ENCODE assay signal across 8 cellular contexts in the genomic region with DNA sequence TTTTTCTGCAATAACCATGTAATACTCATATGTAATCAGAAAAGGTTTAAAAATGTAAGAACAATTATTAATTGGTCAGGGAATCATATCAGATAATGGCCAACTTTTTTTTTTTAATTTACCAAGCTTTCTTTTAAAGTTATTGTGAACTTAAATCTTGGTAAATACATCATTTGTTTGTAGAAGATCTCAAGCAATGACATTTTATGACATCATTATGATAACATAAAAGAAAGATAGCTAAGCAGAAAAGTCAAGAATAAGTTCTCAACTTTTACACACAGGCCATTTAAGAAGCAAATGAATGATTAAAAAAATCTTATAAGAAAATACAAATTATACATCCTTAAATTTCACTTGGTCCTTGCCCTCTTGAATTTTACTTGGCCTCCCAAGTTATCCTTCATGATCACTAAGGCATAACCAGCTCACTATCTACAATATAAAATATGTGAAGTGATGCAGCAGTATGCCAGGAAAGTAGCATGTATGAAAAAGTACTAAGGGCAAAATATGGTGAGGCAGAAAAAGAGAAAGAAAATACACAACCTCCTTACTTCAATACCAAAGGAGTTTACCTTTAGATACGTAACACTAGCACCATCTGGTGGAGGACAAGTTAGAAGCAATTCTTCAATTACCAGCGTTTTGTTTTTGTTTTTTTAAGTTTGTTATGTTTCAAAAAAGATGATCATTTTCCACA.
DNase-seq lines count a peak whose midpoint lies in the region; ATAC-seq and TF ChIP-seq lines count a peak whose summit lies in the region.

No MANE protein-coding gene starts in this region.

- H3K4me1 ChIP-seq in cardiac muscle cell (ENCODE audit: low read depth) (no peaks in the 10 kb centered on the region), RWPE2 (ENCODE audit: insufficient read depth, poor library complexity, severe bottlenecking) (no peaks in the 10 kb centered on the region), esophagus muscularis mucosa (no peaks in the 10 kb centered on the region), osteoblast (ENCODE audit: insufficient read depth, low read length) (peaks cover 13% of the 10 kb centered on the region)

- TF ChIP-seq EP300 in esophagus muscularis mucosa (IDR thresholded peaks at IDR 0.05) = no peak

- H3K79me2 ChIP-seq in osteoblast (ENCODE audit: insufficient read depth, low read length) = no peaks in the 10 kb centered on the region

- TF ChIP-seq POLR2A in esophagus muscularis mucosa (IDR thresholded peaks at IDR 0.05; ENCODE audit: low read depth) = no peak

- H3K36me3 ChIP-seq in cardiac muscle cell (no peaks in the 10 kb centered on the region), RWPE2 (ENCODE audit: low read depth) (peaks cover 11% of the 10 kb centered on the region; the same call in 1 of the 2 replicates), esophagus muscularis mucosa (peaks cover 0 to 4% (median 0%) of the 10 kb centered on the region in 4 donors), osteoblast (ENCODE audit: insufficient read depth, low read length) (no peaks in the 10 kb centered on the region)

- H3K4me3 ChIP-seq in cardiac muscle cell (no peak overlapping the region), RWPE2 (ENCODE audit: severe bottlenecking) (no peak overlapping the region), esophagus muscularis mucosa (no peak overlapping the region), osteoblast (ENCODE audit: insufficient read depth, low read length) (no peak overlapping the region)

- H4K20me1 ChIP-seq in osteoblast (ENCODE audit: insufficient read depth, low read length) = no peaks in the 10 kb centered on the region

- H3K4me2 ChIP-seq in osteoblast (ENCODE audit: insufficient read depth, low read length) = no peak overlapping the region

- intact Hi-C loops in Right ventricle myocardium superior (cut with DNase I) = loop anchor here (2.0 kb wide), 1 partner anchor 514 kb away; no protein-coding TSS in a partner anchor
- intact Hi-C loops in esophagus muscularis mucosa (cut with DNase I) = loop anchor here (2.0 kb wide), 1 partner anchor 514 kb away; no protein-coding TSS in a partner anchor

- H3K27ac ChIP-seq in cardiac muscle cell = no peak overlapping the region
- no peak overlapping the region for H3K27ac ChIP-seq in RWPE2 (ENCODE audit: poor library complexity, severe bottlenecking)
- H3K27ac ChIP-seq in esophagus muscularis mucosa (replicated peaks in 1 of 4) = no peak overlapping the region
- H3K27ac ChIP-seq in osteoblast (ENCODE audit: low read depth, low read length) = peak overlapping the region; percentile 56

- H2AFZ ChIP-seq in osteoblast (ENCODE audit: low read length) = no peak overlapping the region

- H3K27me3 ChIP-seq in cardiac muscle cell (no peaks in the 10 kb centered on the region), RWPE2 (ENCODE audit: insufficient read depth, poor library complexity, severe bottlenecking) (no peaks in the 10 kb centered on the region), esophagus muscularis mucosa (no peaks in the 10 kb centered on the region), osteoblast (ENCODE audit: insufficient read depth, low read length) (no peaks in the 10 kb centered on the region)

- ATAC-seq in Right ventricle myocardium superior (ENCODE audit: poor library complexity) (no peak), RWPE2 (ENCODE audit: low read depth) (no peak), GM18858 (IDR thresholded peaks at IDR 0.05; ENCODE audit: unreplicated experiment) (no peak), HG02798 (IDR thresholded peaks at IDR 0.05; ENCODE audit: poor library complexity, unreplicated experiment) (no peak)

- WGBS in esophagus muscularis mucosa = 6% methylated on average over 2 of the region's 2 CpGs

- TF ChIP-seq CTCF in cardiac muscle cell (IDR thresholded peaks at IDR 0.05; ENCODE audit: low read depth, low read length) (peak; percentile 72), RWPE2 (IDR thresholded peaks at IDR 0.05; ENCODE audit: poor library complexity, severe bottlenecking) (peak; percentile 89), esophagus muscularis mucosa (IDR thresholded peaks at IDR 0.05) (peak; percentile 75 to 81 (median 78)), osteoblast (IDR thresholded peaks at IDR 0.05; ENCODE audit: extremely low read depth, low read depth, low read length) (peak; percentile 73)

- H3K9me3 ChIP-seq in cardiac muscle cell (ENCODE audit: low read depth) (no peaks in the 10 kb centered on the region), RWPE2 (ENCODE audit: severe bottlenecking) (no peaks in the 10 kb centered on the region), esophagus muscularis mucosa (no peaks in the 10 kb centered on the region), osteoblast (ENCODE audit: low read depth, low read length) (no peaks in the 10 kb centered on the region)

- DNase-seq in cardiac muscle cell (ENCODE audit: low read depth in 1 of 2, low spot score in 1 of 2) (peak; percentile 74 to 88), Right ventricle myocardium superior (no peak), MV-4-11 (lab: John Stamatoyannopoulos, UW) (peak; percentile 40), RWPE2 (ENCODE audit: low spot score) (no peak), esophagus muscularis mucosa (ENCODE audit: extremely low spot score) (no peak), osteoblast (ENCODE audit: insufficient read length, low spot score, missing footprints) (peak; percentile 56)

Comparison
In these comparisons a context has a peak if more than half of its experiments do, and no peak if none do; other contexts are left out.
1. DNase-seq: peak in cardiac muscle cell (2 of 2), MV-4-11 (single experiment) and osteoblast (single experiment); none in Right ventricle myocardium superior (single experiment), RWPE2 (single experiment) and esophagus muscularis mucosa (single experiment).
2. Peak in every context shown above with its lines, with median percentiles within 50 percentile points of each other: CTCF ChIP-seq.